In the genomic region with DNA sequence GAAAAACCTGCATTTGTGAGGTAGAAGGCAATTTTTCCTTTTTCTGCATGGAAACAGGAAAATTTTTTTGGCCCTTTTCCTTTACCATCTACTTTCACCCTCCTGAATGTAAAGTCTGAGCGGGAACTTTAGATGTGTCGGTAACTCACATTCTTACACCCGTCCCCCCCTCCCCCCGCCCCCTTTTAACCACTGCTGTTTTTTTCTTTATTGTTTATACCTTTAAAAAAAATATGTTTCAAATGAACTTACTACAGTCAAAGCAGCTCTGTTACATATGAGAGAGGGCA, we compare ENCODE assay signal across 9 cellular contexts. TPM values are rescaled to one million over a fixed set of nuclear protein-coding genes. Genes with fewer than 3 reads are reported as not detected.
DNase-seq lines count a peak whose midpoint lies in the region; ATAC-seq, FAIRE-seq and TF ChIP-seq lines count a peak whose summit lies in the region.
"Had no signal": no experiment of that assay in that cellular context is flagged by ENCODE, and none has a peak within 500 bp of the region (broad histone marks: within the 10 kb centered on the region; RNA-seq: fewer than 3 reads in every experiment).

No MANE protein-coding gene starts in this region.

- TF ChIP-seq CTCF in suprapubic skin (IDR thresholded peaks at IDR 0.05) = no peak

- WGBS in suprapubic skin = 0% methylated on average over 4 of the region's 4 CpGs

- H3K27me3 Mint-ChIP-seq in T-helper 2 cell treated with Interferon-gamma antibody and Interleukin-4, amounts not matched to agents 5 μg/mL and 100 μg/mL, for 36 hours (ENCODE audit: low read depth) = peaks cover 80% of the 10 kb centered on the region
- peaks cover 68% of the 10 kb centered on the region for H3K27me3 Mint-ChIP-seq in activated CD4-positive, alpha-beta memory T cell treated with anti-CD3 and anti-CD28 coated beads for 36 hours

- peak overlapping the region; percentile 68 for H3K4me3 ChIP-seq in suprapubic skin

- H3K4me1 ChIP-seq in suprapubic skin = peaks cover 89% of the 10 kb centered on the region

- peak overlapping the region; percentile 88 for H3K4me3 Mint-ChIP-seq in T-helper 2 cell treated with Interferon-gamma antibody and Interleukin-4, amounts not matched to agents 5 μg/mL and 100 μg/mL, for 36 hours
- peak overlapping the region; percentile 43 for H3K4me3 Mint-ChIP-seq in activated CD4-positive, alpha-beta memory T cell treated with anti-CD3 and anti-CD28 coated beads for 36 hours

- H3K4me1 Mint-ChIP-seq in T-helper 2 cell treated with Interferon-gamma antibody and Interleukin-4, amounts not matched to agents 5 μg/mL and 100 μg/mL, for 36 hours (ENCODE audit: low read depth) = peaks cover 50% of the 10 kb centered on the region
- H3K4me1 Mint-ChIP-seq in activated CD4-positive, alpha-beta memory T cell treated with anti-CD3 and anti-CD28 coated beads for 36 hours (ENCODE audit: low read depth) = peaks cover 44% of the 10 kb centered on the region

- peaks cover 6% of the 10 kb centered on the region for H3K36me3 Mint-ChIP-seq in T-helper 2 cell treated with Interferon-gamma antibody and Interleukin-4, amounts not matched to agents 5 μg/mL and 100 μg/mL, for 36 hours (ENCODE audit: low read depth)
- peaks cover 1% of the 10 kb centered on the region for H3K36me3 Mint-ChIP-seq in activated CD4-positive, alpha-beta memory T cell treated with anti-CD3 and anti-CD28 coated beads for 36 hours

- H3K36me3 ChIP-seq in suprapubic skin = peaks cover 6% of the 10 kb centered on the region

- H3K9me3 Mint-ChIP-seq in T-helper 2 cell treated with Interferon-gamma antibody and Interleukin-4, amounts not matched to agents 5 μg/mL and 100 μg/mL, for 36 hours = no peaks in the 10 kb centered on the region
- H3K9me3 Mint-ChIP-seq in activated CD4-positive, alpha-beta memory T cell treated with anti-CD3 and anti-CD28 coated beads for 36 hours = no peaks in the 10 kb centered on the region
- H3K9me3 Mint-ChIP-seq: activated naive CD8-positive, alpha-beta T cell treated with anti-CD3 and anti-CD28 coated beads, Interleukin-2, amount 10 ng/mL, durations not matched to agents 7 days and 5 days had no signal

- CTCF ChIA-PET in activated CD4-positive, alpha-beta memory T cell treated with anti-CD3 and anti-CD28 coated beads for 36 hours (lab: Charles Lee) = interaction anchor here (1.1 to 1.2 kb wide), 2 partner anchors 180 to 309 kb away, joined by 4 to 7 read pairs; no protein-coding TSS in a partner anchor

- peak; percentile 49 for FAIRE-seq in islet of Langerhans (lab: Jason Lieb, UNC)

- no peak for ATAC-seq in HG03432 (IDR thresholded peaks at IDR 0.05; ENCODE audit: unreplicated experiment)

- TF ChIP-seq POLR2A in suprapubic skin (IDR thresholded peaks at IDR 0.05) = no peak

- DNase-seq in T-helper 2 cell treated with Interferon-gamma antibody and Interleukin-4, amounts not matched to agents 5 μg/mL and 100 μg/mL, for 36 hours (ENCODE audit: low spot score) = no peak
- DNase-seq in T-helper 2 cell (no peak), suprapubic skin (ENCODE audit: low spot score in 2 of 2) (no peak), NCI-H2107 (lab: John Stamatoyannopoulos, UW) (no peak), D341Med (ENCODE audit: low spot score) (no peak)
- no peak for DNase-seq in activated CD4-positive, alpha-beta memory T cell treated with anti-CD3 and anti-CD28 coated beads for 36 hours

- intact Hi-C loops in activated CD4-positive, alpha-beta memory T cell treated with anti-CD3 and anti-CD28 coated beads for 36 hours (cut with micrococcal nuclease) = loop anchor here (1.0 to 10.0 kb wide), 7 partner anchors 63 to 1241 kb away; partner anchors contain the start of gene OPA1

- POLR2A ChIA-PET in activated CD4-positive, alpha-beta memory T cell treated with anti-CD3 and anti-CD28 coated beads for 36 hours (lab: Charles Lee) = no interaction called here

- no peak overlapping the region for H3K27ac Mint-ChIP-seq in T-helper 2 cell treated with Interferon-gamma antibody and Interleukin-4, amounts not matched to agents 5 μg/mL and 100 μg/mL, for 36 hours
- no peak overlapping the region for H3K27ac Mint-ChIP-seq in activated CD4-positive, alpha-beta memory T cell treated with anti-CD3 and anti-CD28 coated beads for 36 hours

- H3K27ac ChIP-seq in suprapubic skin = peak overlapping the region; percentile 89

- H3K27me3 ChIP-seq in suprapubic skin = no peaks in the 10 kb centered on the region

- no peaks in the 10 kb centered on the region for H3K9me3 ChIP-seq in suprapubic skin

- no peak for TF ChIP-seq EP300 in suprapubic skin (IDR thresholded peaks at IDR 0.05)

RNA-seq across cellular contexts. Expression of gene HES1, which starts 0.5 kb away (rescaled TPM):
- under 1 TPM; 0.56 to 1.00 TPM for total RNA-seq in activated CD4-positive, alpha-beta memory T cell treated with anti-CD3 and anti-CD28 coated beads for 36 hours
- 100 to 1,000 TPM; 128 to 206 (median 154) TPM for total RNA-seq in suprapubic skin
- total RNA-seq: activated naive CD8-positive, alpha-beta T cell treated with anti-CD3 and anti-CD28 coated beads, Interleukin-2, amount 10 ng/mL, durations not matched to agents 7 days and 5 days had no signal

Comparison
In these comparisons a context has a peak if more than half of its experiments do, and no peak if none do; other contexts are left out.
1. RNA of gene HES1, which starts 0.5 kb away (total RNA-seq): 128 to 206 TPM in suprapubic skin; 0.56 to 1.00 TPM in activated CD4-positive, alpha-beta memory T cell treated with anti-CD3 and anti-CD28 coated beads for 36 hours; every median in the first group is over 10 times any median in the second.